ENCODE assay signal across 1 cellular context in genomic region chr19:14136509-14137281, GRCh38.
TF ChIP-seq lines count a peak whose summit lies in the region.

Gene ASF1B, minus strand, starts transcription at chr19:14136589. Its CDS starts 133 bp downstream, at chr19:14136456.

TF ChIP-seq in HepG2, 621 proteins besides CTCF, POLR2A, EP300 and RAD21 (continued from another document and continues in another):
- TF ChIP-seq MTERF4 (CRISPR knock-in tag; IDR thresholded peaks at IDR 0.05): peak; percentile 87
- TF ChIP-seq, protein P1, sequence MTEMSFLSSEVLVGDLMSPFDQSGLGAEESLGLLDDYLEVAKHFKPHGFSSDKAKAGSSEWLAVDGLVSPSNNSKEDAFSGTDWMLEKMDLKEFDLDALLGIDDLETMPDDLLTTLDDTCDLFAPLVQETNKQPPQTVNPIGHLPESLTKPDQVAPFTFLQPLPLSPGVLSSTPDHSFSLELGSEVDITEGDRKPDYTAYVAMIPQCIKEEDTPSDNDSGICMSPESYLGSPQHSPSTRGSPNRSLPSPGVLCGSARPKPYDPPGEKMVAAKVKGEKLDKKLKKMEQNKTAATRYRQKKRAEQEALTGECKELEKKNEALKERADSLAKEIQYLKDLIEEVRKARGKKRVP (CRISPR knock-in tag; IDR thresholded peaks at IDR 0.05): peak in 1 of 2 experiments; percentile 80; a peak in 2 of 4 replicates
- no peak for TF ChIP-seq FOXA1 (IDR thresholded peaks at IDR 0.05)
- peak; percentile 84 for TF ChIP-seq FOXA1 (CRISPR knock-in tag; IDR thresholded peaks at IDR 0.05)
- peak; percentile 5; the same call in 1 of the 2 replicates for TF ChIP-seq KDM5A (IDR thresholded peaks at IDR 0.05; ENCODE audit: borderline replicate concordance, low read length)
- peak; percentile 7; the same call in 1 of the 2 replicates for TF ChIP-seq ZNF256 (CRISPR knock-in tag; conservative IDR thresholded peaks at IDR 0.05)
- peak; percentile 40 for TF ChIP-seq RBM39 (IDR thresholded peaks at IDR 0.05; ENCODE audit: low read depth, low read length, poor library complexity, severe bottlenecking)
- TF ChIP-seq, protein P2, sequence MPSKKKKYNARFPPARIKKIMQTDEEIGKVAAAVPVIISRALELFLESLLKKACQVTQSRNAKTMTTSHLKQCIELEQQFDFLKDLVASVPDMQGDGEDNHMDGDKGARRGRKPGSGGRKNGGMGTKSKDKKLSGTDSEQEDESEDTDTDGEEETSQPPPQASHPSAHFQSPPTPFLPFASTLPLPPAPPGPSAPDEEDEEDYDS (CRISPR knock-in tag; IDR thresholded peaks at IDR 0.05): peak; percentile 86
- TF ChIP-seq ZNF766 (CRISPR knock-in tag; IDR thresholded peaks at IDR 0.05; ENCODE audit: borderline replicate concordance): peak; percentile 28; the same call in 1 of the 2 replicates
- peak; percentile 45; the same call in 1 of the 2 replicates for TF ChIP-seq GATA4 (IDR thresholded peaks at IDR 0.05; ENCODE audit: borderline replicate concordance, low read depth)
- TF ChIP-seq ZKSCAN5 (CRISPR knock-in tag; IDR thresholded peaks at IDR 0.05): no peak
- TF ChIP-seq GFI1 (CRISPR knock-in tag; IDR thresholded peaks at IDR 0.05; ENCODE audit: borderline replicate concordance): peak; percentile 19; the same call in 1 of the 2 replicates
- TF ChIP-seq, protein P3, sequence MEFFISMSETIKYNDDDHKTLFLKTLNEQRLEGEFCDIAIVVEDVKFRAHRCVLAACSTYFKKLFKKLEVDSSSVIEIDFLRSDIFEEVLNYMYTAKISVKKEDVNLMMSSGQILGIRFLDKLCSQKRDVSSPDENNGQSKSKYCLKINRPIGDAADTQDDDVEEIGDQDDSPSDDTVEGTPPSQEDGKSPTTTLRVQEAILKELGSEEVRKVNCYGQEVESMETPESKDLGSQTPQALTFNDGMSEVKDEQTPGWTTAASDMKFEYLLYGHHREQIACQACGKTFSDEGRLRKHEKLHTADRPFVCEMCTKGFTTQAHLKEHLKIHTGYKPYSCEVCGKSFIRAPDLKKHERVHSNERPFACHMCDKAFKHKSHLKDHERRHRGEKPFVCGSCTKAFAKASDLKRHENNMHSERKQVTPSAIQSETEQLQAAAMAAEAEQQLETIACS (CRISPR knock-in tag; IDR thresholded peaks at IDR 0.05): peak; percentile 91
- TF ChIP-seq ZNF773 (CRISPR knock-in tag; IDR thresholded peaks at IDR 0.05; ENCODE audit: borderline replicate concordance): no peak
- TF ChIP-seq ZNF337 (CRISPR knock-in tag; IDR thresholded peaks at IDR 0.05; ENCODE audit: borderline replicate concordance, low read depth): peak; percentile 73; the same call in 1 of the 2 replicates
- peak; percentile 92 for TF ChIP-seq DR1 (CRISPR knock-in tag; IDR thresholded peaks at IDR 0.05)
- no peak for TF ChIP-seq SP1 (IDR thresholded peaks at IDR 0.05)
- TF ChIP-seq SP1 (CRISPR knock-in tag; IDR thresholded peaks at IDR 0.05): peak; percentile 79
- TF ChIP-seq, protein P4, sequence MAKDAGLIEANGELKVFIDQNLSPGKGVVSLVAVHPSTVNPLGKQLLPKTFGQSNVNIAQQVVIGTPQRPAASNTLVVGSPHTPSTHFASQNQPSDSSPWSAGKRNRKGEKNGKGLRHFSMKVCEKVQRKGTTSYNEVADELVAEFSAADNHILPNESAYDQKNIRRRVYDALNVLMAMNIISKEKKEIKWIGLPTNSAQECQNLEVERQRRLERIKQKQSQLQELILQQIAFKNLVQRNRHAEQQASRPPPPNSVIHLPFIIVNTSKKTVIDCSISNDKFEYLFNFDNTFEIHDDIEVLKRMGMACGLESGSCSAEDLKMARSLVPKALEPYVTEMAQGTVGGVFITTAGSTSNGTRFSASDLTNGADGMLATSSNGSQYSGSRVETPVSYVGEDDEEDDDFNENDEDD (CRISPR knock-in tag; IDR thresholded peaks at IDR 0.05; ENCODE audit: borderline replicate concordance): peak; percentile 98
- TF ChIP-seq, protein P5, sequence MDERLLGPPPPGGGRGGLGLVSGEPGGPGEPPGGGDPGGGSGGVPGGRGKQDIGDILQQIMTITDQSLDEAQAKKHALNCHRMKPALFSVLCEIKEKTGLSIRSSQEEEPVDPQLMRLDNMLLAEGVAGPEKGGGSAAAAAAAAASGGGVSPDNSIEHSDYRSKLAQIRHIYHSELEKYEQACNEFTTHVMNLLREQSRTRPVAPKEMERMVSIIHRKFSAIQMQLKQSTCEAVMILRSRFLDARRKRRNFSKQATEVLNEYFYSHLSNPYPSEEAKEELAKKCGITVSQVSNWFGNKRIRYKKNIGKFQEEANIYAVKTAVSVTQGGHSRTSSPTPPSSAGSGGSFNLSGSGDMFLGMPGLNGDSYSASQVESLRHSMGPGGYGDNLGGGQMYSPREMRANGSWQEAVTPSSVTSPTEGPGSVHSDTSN (CRISPR knock-in tag; IDR thresholded peaks at IDR 0.05): peak; percentile 88
- peak; percentile 34; the same call in 1 of the 2 replicates for TF ChIP-seq HOXA3 (CRISPR knock-in tag; IDR thresholded peaks at IDR 0.05)
- peak; percentile 68 for TF ChIP-seq POGZ (CRISPR knock-in tag; IDR thresholded peaks at IDR 0.05)
- TF ChIP-seq FOSL2 (CRISPR knock-in tag; IDR thresholded peaks at IDR 0.05): peak; percentile 16; the same call in 1 of the 2 replicates
- TF ChIP-seq ARNT2 (CRISPR knock-in tag; IDR thresholded peaks at IDR 0.05; ENCODE audit: low read depth): peak; percentile 91
- TF ChIP-seq ZNF282 (IDR thresholded peaks at IDR 0.05; ENCODE audit: partially characterized antibody): no peak
- peak; percentile 47; the same call in 1 of the 2 replicates for TF ChIP-seq IRF9 (CRISPR knock-in tag; IDR thresholded peaks at IDR 0.05; ENCODE audit: borderline replicate concordance)
- no peak for TF ChIP-seq ATAD3A (CRISPR knock-in tag; IDR thresholded peaks at IDR 0.05)
- TF ChIP-seq REPIN1 (CRISPR knock-in tag; IDR thresholded peaks at IDR 0.05; ENCODE audit: borderline replicate concordance, low read depth): peak; percentile 85
- peak; percentile 92 for TF ChIP-seq HMGXB3 (CRISPR knock-in tag; IDR thresholded peaks at IDR 0.05; ENCODE audit: borderline replicate concordance)
- no peak for TF ChIP-seq RARG (CRISPR knock-in tag; IDR thresholded peaks at IDR 0.05; ENCODE audit: low read depth)
- TF ChIP-seq, protein P6, sequence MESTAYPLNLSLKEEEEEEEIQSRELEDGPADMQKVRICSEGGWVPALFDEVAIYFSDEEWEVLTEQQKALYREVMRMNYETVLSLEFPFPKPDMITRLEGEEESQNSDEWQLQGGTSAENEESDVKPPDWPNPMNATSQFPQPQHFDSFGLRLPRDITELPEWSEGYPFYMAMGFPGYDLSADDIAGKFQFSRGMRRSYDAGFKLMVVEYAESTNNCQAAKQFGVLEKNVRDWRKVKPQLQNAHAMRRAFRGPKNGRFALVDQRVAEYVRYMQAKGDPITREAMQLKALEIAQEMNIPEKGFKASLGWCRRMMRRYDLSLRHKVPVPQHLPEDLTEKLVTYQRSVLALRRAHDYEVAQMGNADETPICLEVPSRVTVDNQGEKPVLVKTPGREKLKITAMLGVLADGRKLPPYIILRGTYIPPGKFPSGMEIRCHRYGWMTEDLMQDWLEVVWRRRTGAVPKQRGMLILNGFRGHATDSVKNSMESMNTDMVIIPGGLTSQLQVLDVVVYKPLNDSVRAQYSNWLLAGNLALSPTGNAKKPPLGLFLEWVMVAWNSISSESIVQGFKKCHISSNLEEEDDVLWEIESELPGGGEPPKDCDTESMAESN (CRISPR knock-in tag; conservative IDR thresholded peaks at IDR 0.05): peak; percentile 74
- TF ChIP-seq, protein P7, sequence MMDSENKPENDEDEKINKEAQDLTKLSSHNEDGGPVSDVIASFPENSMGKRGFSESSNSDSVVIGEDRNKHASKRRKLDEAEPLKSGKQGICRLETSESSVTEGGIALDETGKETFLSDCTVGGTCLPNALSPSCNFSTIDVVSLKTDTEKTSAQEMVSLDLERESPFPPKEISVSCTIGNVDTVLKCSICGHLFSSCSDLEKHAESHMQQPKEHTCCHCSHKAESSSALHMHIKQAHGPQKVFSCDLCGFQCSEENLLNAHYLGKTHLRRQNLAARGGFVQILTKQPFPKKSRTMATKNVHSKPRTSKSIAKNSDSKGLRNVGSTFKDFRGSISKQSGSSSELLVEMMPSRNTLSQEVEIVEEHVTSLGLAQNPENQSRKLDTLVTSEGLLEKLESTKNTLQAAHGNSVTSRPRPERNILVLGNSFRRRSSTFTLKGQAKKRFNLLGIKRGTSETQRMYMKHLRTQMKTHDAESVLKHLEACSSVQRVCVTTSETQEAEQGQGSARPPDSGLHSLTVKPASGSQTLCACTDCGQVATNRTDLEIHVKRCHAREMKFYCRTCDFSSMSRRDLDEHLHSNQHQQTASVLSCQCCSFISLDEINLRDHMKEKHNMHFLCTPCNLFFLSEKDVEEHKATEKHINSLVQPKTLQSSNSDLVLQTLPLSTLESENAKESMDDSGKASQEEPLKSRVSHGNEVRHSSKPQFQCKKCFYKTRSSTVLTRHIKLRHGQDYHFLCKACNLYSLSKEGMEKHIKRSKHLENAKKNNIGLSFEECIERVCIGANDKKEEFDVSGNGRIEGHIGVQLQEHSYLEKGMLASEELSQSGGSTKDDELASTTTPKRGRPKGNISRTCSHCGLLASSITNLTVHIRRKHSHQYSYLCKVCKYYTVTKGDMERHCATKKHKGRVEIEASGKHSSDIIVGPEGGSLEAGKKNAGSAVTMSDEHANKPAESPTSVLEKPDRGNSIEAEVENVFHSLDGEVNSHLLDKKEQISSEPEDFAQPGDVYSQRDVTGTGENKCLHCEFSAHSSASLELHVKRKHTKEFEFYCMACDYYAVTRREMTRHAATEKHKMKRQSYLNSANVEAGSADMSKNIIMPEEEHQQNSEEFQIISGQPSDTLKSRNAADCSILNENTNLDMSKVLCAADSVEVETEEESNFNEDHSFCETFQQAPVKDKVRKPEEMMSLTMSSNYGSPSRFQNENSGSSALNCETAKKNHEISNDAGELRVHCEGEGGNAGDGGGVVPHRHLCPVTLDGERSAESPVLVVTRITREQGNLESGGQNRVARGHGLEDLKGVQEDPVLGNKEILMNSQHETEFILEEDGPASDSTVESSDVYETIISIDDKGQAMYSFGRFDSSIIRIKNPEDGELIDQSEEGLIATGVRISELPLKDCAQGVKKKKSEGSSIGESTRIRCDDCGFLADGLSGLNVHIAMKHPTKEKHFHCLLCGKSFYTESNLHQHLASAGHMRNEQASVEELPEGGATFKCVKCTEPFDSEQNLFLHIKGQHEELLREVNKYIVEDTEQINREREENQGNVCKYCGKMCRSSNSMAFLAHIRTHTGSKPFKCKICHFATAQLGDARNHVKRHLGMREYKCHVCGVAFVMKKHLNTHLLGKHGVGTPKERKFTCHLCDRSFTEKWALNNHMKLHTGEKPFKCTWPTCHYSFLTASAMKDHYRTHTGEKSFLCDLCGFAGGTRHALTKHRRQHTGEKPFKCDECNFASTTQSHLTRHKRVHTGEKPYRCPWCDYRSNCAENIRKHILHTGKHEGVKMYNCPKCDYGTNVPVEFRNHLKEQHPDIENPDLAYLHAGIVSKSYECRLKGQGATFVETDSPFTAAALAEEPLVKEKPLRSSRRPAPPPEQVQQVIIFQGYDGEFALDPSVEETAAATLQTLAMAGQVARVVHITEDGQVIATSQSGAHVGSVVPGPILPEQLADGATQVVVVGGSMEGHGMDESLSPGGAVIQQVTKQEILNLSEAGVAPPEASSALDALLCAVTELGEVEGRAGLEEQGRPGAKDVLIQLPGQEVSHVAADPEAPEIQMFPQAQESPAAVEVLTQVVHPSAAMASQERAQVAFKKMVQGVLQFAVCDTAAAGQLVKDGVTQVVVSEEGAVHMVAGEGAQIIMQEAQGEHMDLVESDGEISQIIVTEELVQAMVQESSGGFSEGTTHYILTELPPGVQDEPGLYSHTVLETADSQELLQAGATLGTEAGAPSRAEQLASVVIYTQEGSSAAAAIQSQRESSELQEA (CRISPR knock-in tag; IDR thresholded peaks at IDR 0.05; ENCODE audit: not compliant biosample characterization): no peak
- peak; percentile 28; the same call in 1 of the 2 replicates for TF ChIP-seq KLF6 (CRISPR knock-in tag; IDR thresholded peaks at IDR 0.05)
